In the genomic region with DNA sequence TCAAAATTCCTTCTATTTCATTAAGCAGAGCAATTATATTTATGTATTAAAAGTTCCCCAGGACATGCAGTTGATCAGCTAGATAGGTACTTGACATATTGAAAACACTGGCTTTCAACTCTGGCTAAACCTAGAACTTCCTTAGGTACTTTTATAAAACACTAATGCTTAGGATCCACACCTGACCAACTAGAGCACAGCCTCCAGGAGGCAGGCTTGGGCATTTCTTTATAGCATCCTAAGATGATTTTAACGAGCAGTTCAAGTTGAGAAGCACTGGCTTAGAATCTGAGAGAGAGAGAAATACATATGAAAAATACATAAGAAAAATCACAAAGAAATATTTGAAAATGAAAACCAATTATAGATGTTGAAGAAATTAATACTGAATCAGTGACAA, we compare ENCODE assay signal across 1 cellular context.
TF ChIP-seq lines count a peak whose summit lies in the region.

No MANE protein-coding gene starts in this region.

TF ChIP-seq in K562, 482 proteins besides CTCF, POLR2A, EP300 and RAD21 (continued from another document):
- TF ChIP-seq, protein P1, sequence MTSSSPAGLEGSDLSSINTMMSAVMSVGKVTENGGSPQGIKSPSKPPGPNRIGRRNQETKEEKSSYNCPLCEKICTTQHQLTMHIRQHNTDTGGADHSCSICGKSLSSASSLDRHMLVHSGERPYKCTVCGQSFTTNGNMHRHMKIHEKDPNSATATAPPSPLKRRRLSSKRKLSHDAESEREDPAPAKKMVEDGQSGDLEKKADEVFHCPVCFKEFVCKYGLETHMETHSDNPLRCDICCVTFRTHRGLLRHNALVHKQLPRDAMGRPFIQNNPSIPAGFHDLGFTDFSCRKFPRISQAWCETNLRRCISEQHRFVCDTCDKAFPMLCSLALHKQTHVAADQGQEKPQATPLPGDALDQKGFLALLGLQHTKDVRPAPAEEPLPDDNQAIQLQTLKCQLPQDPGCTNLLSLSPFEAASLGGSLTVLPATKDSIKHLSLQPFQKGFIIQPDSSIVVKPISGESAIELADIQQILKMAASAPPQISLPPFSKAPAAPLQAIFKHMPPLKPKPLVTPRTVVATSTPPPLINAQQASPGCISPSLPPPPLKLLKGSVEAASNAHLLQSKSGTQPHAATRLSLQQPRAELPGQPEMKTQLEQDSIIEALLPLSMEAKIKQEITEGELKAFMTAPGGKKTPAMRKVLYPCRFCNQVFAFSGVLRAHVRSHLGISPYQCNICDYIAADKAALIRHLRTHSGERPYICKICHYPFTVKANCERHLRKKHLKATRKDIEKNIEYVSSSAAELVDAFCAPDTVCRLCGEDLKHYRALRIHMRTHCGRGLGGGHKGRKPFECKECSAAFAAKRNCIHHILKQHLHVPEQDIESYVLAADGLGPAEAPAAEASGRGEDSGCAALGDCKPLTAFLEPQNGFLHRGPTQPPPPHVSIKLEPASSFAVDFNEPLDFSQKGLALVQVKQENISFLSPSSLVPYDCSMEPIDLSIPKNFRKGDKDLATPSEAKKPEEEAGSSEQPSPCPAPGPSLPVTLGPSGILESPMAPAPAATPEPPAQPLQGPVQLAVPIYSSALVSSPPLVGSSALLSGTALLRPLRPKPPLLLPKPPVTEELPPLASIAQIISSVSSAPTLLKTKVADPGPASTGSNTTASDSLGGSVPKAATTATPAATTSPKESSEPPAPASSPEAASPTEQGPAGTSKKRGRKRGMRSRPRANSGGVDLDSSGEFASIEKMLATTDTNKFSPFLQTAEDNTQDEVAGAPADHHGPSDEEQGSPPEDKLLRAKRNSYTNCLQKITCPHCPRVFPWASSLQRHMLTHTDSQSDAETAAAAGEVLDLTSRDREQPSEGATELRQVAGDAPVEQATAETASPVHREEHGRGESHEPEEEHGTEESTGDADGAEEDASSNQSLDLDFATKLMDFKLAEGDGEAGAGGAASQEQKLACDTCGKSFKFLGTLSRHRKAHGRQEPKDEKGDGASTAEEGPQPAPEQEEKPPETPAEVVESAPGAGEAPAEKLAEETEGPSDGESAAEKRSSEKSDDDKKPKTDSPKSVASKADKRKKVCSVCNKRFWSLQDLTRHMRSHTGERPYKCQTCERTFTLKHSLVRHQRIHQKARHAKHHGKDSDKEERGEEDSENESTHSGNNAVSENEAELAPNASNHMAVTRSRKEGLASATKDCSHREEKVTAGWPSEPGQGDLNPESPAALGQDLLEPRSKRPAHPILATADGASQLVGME (CRISPR knock-in tag; IDR thresholded peaks at IDR 0.05), result no peak
- TF ChIP-seq, protein P2, sequence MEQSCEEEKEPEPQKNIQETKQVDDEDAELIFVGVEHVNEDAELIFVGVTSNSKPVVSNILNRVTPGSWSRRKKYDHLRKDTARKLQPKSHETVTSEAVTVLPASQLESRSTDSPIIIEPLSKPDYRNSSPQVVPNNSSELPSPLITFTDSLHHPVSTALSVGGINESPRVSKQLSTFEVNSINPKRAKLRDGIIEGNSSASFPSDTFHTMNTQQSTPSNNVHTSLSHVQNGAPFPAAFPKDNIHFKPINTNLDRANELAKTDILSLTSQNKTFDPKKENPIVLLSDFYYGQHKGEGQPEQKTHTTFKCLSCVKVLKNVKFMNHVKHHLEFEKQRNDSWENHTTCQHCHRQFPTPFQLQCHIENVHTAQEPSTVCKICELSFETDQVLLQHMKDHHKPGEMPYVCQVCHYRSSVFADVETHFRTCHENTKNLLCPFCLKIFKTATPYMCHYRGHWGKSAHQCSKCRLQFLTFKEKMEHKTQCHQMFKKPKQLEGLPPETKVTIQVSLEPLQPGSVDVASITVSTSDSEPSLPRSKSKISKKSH (CRISPR knock-in tag; IDR thresholded peaks at IDR 0.05), result no peak
- TF ChIP-seq, protein P3, sequence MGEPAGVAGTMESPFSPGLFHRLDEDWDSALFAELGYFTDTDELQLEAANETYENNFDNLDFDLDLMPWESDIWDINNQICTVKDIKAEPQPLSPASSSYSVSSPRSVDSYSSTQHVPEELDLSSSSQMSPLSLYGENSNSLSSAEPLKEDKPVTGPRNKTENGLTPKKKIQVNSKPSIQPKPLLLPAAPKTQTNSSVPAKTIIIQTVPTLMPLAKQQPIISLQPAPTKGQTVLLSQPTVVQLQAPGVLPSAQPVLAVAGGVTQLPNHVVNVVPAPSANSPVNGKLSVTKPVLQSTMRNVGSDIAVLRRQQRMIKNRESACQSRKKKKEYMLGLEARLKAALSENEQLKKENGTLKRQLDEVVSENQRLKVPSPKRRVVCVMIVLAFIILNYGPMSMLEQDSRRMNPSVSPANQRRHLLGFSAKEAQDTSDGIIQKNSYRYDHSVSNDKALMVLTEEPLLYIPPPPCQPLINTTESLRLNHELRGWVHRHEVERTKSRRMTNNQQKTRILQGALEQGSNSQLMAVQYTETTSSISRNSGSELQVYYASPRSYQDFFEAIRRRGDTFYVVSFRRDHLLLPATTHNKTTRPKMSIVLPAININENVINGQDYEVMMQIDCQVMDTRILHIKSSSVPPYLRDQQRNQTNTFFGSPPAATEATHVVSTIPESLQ (CRISPR knock-in tag; IDR thresholded peaks at IDR 0.05), result no peak
